ENCODE assay signal across 28 cellular contexts in genomic region chr2:70633508-70633907, GRCh38.
"Had no signal": no experiment of that assay in that cellular context is flagged by ENCODE, and none has a peak within 500 bp of the region (broad histone marks: within the 10 kb centered on the region; RNA-seq: fewer than 3 reads in every experiment).

No MANE protein-coding gene starts in this region.

- H3K9me3 ChIP-seq: adrenal gland, ascending aorta, body of pancreas had no signal

- H3K36me3 ChIP-seq: adrenal gland, ascending aorta, brain microvascular endothelial cell, breast epithelium, cardiac muscle cell had no signal

- H3K4me1 ChIP-seq: adrenal gland, ascending aorta, body of pancreas, breast epithelium had no signal

- H3K27ac ChIP-seq: adrenal gland, ascending aorta, body of pancreas, brain microvascular endothelial cell, breast epithelium, cardiac muscle cell had no signal

- H3K4me3 ChIP-seq: adrenal gland, ascending aorta, body of pancreas, breast epithelium, cardiac muscle cell had no signal

- DNase-seq: activated effector memory CD4-positive, alpha-beta T cell treated with anti-CD3 and anti-CD28 coated beads, Interleukin-2, amount 50 U/mL, for 16 hours; activated effector memory CD4-positive, alpha-beta T cell treated with Interleukin-2 at 50 U/mL for 16 hours; activated gamma-delta T cell; activated gamma-delta T cell treated with Interleukin-2 at 50 U/mL for 16 hours; activated naive CD4-positive, alpha-beta T cell; activated naive CD4-positive, alpha-beta T cell treated with anti-CD3 and anti-CD28 coated beads for 36 hours; activated naive CD4-positive, alpha-beta T cell treated with anti-CD3 and anti-CD28 coated beads, Interleukin-2, amount 10 ng/mL, durations not matched to agents 7 days and 5 days; activated naive CD4-positive, alpha-beta T cell treated with anti-CD3 and anti-CD28 coated beads, Interleukin-2, amount 50 U/mL, for 16 hours; activated naive CD4-positive, alpha-beta T cell treated with Interleukin-2 at 50 U/mL for 16 hours; activated naive CD8-positive, alpha-beta T cell treated with anti-CD3 and anti-CD28 coated beads for 36 hours; activated naive CD8-positive, alpha-beta T cell treated with anti-CD3 and anti-CD28 coated beads, Interleukin-2, amount 10 ng/mL, durations not matched to agents 7 days and 5 days; activated naive CD8-positive, alpha-beta T cell treated with anti-CD3 and anti-CD28 coated beads, Interleukin-2, amount 50 U/mL, for 24 hours; activated T-cell treated with anti-CD3 and anti-CD28 coated beads, Interleukin-2, amount 50 U/mL, for 4 hours; activated T-cell treated with anti-CD3 and anti-CD28 coated beads, Interleukin-2, amount 50 U/mL, for 48 hours; activated T-cell treated with anti-CD3 and anti-CD28 coated beads, Interleukin-2, amount 50 U/mL, for 72 hours; adrenal gland; amniotic stem cell; amygdala; anterior cingulate cortex; aorta; body of pancreas; brain microvascular endothelial cell; caudate nucleus; central memory CD4-positive, alpha-beta T cell; cerebellar nuclear complex had no signal
